ENCODE assay signal across 7 cellular contexts in the genomic region with DNA sequence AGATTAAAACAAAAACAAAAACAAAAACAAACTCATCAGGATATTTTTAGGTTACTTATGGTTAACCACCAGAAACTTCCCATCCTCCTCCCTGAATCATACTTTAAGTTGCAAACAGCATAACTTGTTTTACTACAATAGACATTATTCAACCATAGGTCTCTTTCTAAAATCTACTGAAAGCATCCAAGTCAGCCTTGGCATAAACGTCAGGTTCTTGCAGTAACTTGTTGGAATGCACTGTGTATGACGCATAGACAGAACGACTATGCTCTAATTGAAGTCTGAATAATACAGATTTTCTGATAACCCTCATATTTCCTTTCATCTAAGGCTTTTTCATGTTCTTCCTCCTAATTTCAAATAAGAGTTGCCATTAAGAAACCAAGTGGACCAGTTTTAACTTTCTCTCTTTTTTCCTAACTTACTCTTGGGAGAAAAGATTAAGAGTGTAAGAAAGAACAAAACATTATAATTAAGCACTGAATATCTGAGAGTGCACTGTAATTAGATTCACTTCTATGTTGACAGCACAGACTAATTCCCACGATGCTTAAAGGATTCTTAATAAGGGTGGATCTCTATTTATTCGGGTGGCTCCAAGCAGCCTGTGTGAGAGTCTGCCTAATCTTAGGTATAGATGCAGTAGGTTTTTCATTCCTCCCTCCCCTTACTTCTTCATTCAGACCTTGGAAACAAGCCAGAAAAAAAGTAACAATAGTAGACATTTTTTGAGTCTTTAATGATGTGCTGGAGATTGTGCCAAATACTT.
A peak's percentile ranks its signal among the peaks of the same experiment; 100 is the strongest.
DNase-seq lines count a peak whose midpoint lies in the region; ATAC-seq and TF ChIP-seq lines count a peak whose summit lies in the region.
"Not testable (repeated sequence)": the region's sequence is repeated elsewhere in the genome, so short reads cannot be mapped to it uniquely, and the experiment has no call there.

No MANE protein-coding gene starts in this region.

- POLR2A ChIA-PET in PC-3 (lab: Charles Lee; ENCODE audit: unreplicated experiment); MCF 10A (lab: Yijun Ruan, JAX): not testable (repeated sequence)

- H3K4me3 ChIP-seq in PC-3 (ENCODE audit: low read length); skin epidermis: not testable (repeated sequence)

- TF ChIP-seq CTCF in PC-3 (conservative IDR thresholded peaks at IDR 0.05; ENCODE audit: low read depth, low read length); MCF 10A (IDR thresholded peaks at IDR 0.05; ENCODE audit: unreplicated experiment); foreskin keratinocyte (conservative IDR thresholded peaks at IDR 0.05): not testable (repeated sequence)

- not testable (repeated sequence) for H3K27me3 Mint-ChIP-seq in MCF 10A (ENCODE audit: insufficient read depth, unreplicated experiment)

- DNase-seq in COLO829 (ENCODE audit: low spot score) (peak; percentile 71), HPDE6-E6E7 (ENCODE audit: extremely low spot score) (peak; percentile 42), PC-3 (peak; percentile 36), MCF 10A (ENCODE audit: unreplicated experiment) (peak; percentile 76), epithelial cell of prostate (ENCODE audit: low read depth, low spot score) (peak; percentile 95), foreskin keratinocyte (peak; percentile 80 to 96)

- H3K27me3 ChIP-seq in PC-3 (ENCODE audit: low read length); foreskin keratinocyte: not testable (repeated sequence)

- H4K20me1 ChIP-seq in PC-3 (ENCODE audit: low read length): not testable (repeated sequence)

- not testable (repeated sequence) for H3K27ac ChIP-seq in PC-3 (ENCODE audit: low read length)
- H3K27ac ChIP-seq in epithelial cell of prostate: peak overlapping the region; percentile 62
- peak overlapping the region; percentile 11 for H3K27ac ChIP-seq in foreskin keratinocyte
- H3K27ac ChIP-seq in skin epidermis: peak overlapping the region in 17 of 21 experiments; percentile 28 to 80 (median 69)

- H3K79me2 ChIP-seq in PC-3 (ENCODE audit: low read length): not testable (repeated sequence)

- CTCF ChIA-PET in PC-3 (lab: Charles Lee): not testable (repeated sequence)
- CTCF ChIA-PET in MCF 10A (lab: Yijun Ruan, JAX): interaction anchor here (0.9 kb wide), 1 partner anchor 14 kb away, joined by 3 read pairs; no protein-coding TSS in a partner anchor

- H3K9me3 ChIP-seq in PC-3 (ENCODE audit: low read length): not testable (repeated sequence)

- not testable (repeated sequence) for H3K4me1 ChIP-seq in PC-3 (ENCODE audit: insufficient read depth, low read length)
- H3K4me1 ChIP-seq in foreskin keratinocyte: peaks cover 11% of the 10 kb centered on the region

- not testable (repeated sequence) for H2AFZ ChIP-seq in PC-3 (ENCODE audit: low read length)

- H3K27ac Mint-ChIP-seq in MCF 10A (ENCODE audit: low read depth, unreplicated experiment): peak overlapping the region; percentile 67

- not testable (repeated sequence) for BruUV-seq in PC-3 (replicated peaks; lab: Mats Ljungman, UMichigan); MCF 10A (replicated peaks; lab: Mats Ljungman, UMichigan)

- peaks cover 13% of the 10 kb centered on the region for H3K4me1 Mint-ChIP-seq in MCF 10A (ENCODE audit: insufficient read depth, unreplicated experiment)

- H3K36me3 Mint-ChIP-seq in MCF 10A (ENCODE audit: insufficient read depth, unreplicated experiment): not testable (repeated sequence)

- H3K9me2 ChIP-seq in PC-3 (replicated peaks; ENCODE audit: low read length): not testable (repeated sequence)

- not testable (repeated sequence) for H3K9ac ChIP-seq in PC-3 (ENCODE audit: low read length)

- H3K9me3 Mint-ChIP-seq in MCF 10A (ENCODE audit: unreplicated experiment): not testable (repeated sequence)

- intact Hi-C loops in PC-3 (cut with micrococcal nuclease); MCF 10A (cut with micrococcal nuclease): not testable (repeated sequence)

- H3F3A ChIP-seq in PC-3 (ENCODE audit: low read length, unreplicated experiment): not testable (repeated sequence)

- ATAC-seq in PC-3 (peak; percentile 40; the same call in 1 of the 2 replicates), foreskin keratinocyte (peak; percentile 100)

- not testable (repeated sequence) for H3K36me3 ChIP-seq in PC-3 (ENCODE audit: low read depth, low read length)

- peak overlapping the region; percentile 16 for H3K4me3 Mint-ChIP-seq in MCF 10A (ENCODE audit: unreplicated experiment)

- not testable (repeated sequence) for H3K4me2 ChIP-seq in PC-3 (ENCODE audit: low read length)

Comparison
In these comparisons a context has a peak if more than half of its experiments do, and no peak if none do; other contexts are left out.
1. DNase-seq: peak in every context shown above with its lines; median percentile 95 in epithelial cell of prostate; 88 in foreskin keratinocyte; 76 in MCF 10A; 71 in COLO829; 42 in HPDE6-E6E7; 36 in PC-3.